8 cellular contexts compared by ENCODE assay signal in the genomic region with DNA sequence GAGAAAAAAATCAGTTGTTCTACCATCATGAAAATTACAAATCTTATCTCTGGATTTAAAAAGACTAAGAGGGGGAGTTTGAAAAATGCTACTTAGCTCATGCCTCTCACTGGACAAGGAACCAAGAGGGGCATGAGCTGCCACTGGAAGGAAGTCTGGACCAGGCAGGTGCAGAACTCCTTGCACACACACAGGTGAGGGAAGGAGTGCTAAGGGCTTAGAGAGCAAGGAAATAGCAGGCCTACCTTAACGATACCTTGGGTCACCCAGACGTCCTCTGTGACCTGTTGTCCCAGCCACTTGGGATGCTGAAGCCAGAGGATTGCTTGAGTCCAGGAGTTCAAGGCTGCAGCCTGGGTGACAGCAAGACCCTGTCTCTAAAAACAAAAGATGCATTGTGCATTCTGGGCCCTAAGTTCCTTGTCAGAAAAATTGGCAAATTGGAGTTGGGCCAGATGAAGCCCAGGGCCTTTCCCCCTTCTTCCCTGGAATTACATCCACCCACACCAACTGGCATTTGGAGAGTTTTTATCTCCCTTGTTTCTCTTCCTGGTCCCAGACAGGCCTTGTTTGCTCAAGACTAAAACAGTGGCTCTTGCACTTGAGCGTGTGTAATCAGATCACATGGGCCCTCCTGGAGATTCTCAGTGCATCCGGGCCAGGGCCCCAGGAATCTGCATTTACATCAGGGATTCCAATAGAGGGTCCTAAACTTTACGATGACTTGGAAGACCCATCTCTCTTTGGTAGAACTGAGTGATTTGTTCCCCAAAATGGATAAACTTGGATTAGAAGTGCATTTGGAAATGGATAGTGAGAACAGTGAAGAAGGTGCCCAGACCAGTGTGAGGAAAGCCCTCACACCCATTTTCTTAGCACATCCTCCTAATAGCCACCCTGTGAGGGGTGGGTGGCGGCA. TPM values are rescaled to one million over a fixed set of nuclear protein-coding genes. Genes with fewer than 3 reads are reported as not detected.
A peak's percentile ranks its signal among the peaks of the same experiment; 100 is the strongest.
DNase-seq lines count a peak whose midpoint lies in the region; ATAC-seq and TF ChIP-seq lines count a peak whose summit lies in the region.

No MANE protein-coding gene starts in this region.

- no peak for ATAC-seq in heart right ventricle
- ATAC-seq in T-helper 17 cell = no peak
- ATAC-seq in psoas muscle = no peak
- ATAC-seq in GM21717 (IDR thresholded peaks at IDR 0.05; ENCODE audit: unreplicated experiment) = no peak
- no peak for ATAC-seq in GM21576 (IDR thresholded peaks at IDR 0.05; ENCODE audit: unreplicated experiment)

- TF ChIP-seq CTCF in heart right ventricle (IDR thresholded peaks at IDR 0.05) (no peak), esophagus muscularis mucosa (IDR thresholded peaks at IDR 0.05) (no peak), psoas muscle (IDR thresholded peaks at IDR 0.05) (no peak)

- H3K4me3 ChIP-seq in heart right ventricle (peak overlapping the region; percentile 55 to 96 (median 82)), esophagus muscularis mucosa (peak overlapping the region; percentile 65 to 95 (median 86)), psoas muscle (peak overlapping the region; percentile 89)

- H3K27ac ChIP-seq in heart right ventricle (peak overlapping the region; percentile 93 to 100 (median 98)), esophagus muscularis mucosa (replicated peaks in 1 of 4) (peak overlapping the region; percentile 98 to 100 (median 99)), psoas muscle (peak overlapping the region; percentile 98)

- H3K27ac Mint-ChIP-seq in T-helper 17 cell = peak overlapping the region; percentile 97

- H3K4me1 Mint-ChIP-seq in T-helper 17 cell = peaks cover 49% of the 10 kb centered on the region

- no peaks in the 10 kb centered on the region for H3K27me3 Mint-ChIP-seq in T-helper 17 cell

- H3K4me3 Mint-ChIP-seq in T-helper 17 cell = peak overlapping the region; percentile 98

- DNase-seq in heart right ventricle (no peak), cardiac septum (ENCODE audit: low spot score) (no peak), T-helper 17 cell (no peak), esophagus muscularis mucosa (ENCODE audit: extremely low spot score) (no peak), psoas muscle (peak in 1 of 2 donors; percentile 47), AML-193 (lab: John Stamatoyannopoulos, UW) (no peak)

- TF ChIP-seq POLR2A in esophagus muscularis mucosa (IDR thresholded peaks at IDR 0.05; ENCODE audit: low read depth) = no peak

- intact Hi-C loops in heart right ventricle (cut with DNase I) (loop anchor here in 5 of 10 donors (1.0 to 5.0 kb wide), 4 partner anchors 21 to 51 kb away; no protein-coding TSS in a partner anchor), cardiac septum (cut with DNase I) (no loop called here), esophagus muscularis mucosa (cut with DNase I) (no loop called here), psoas muscle (cut with DNase I) (loop anchor here (5.0 kb wide), 2 partner anchors 41 to 49 kb away; no protein-coding TSS in a partner anchor)

- peaks cover 0 to 46% (median 39%) of the 10 kb centered on the region in 9 donors for H3K4me1 ChIP-seq in heart right ventricle
- H3K4me1 ChIP-seq in esophagus muscularis mucosa = peaks cover 25 to 43% (median 38%) of the 10 kb centered on the region in 4 donors
- H3K4me1 ChIP-seq in psoas muscle = peaks cover 27% of the 10 kb centered on the region

- peaks cover 0 to 24% (median 11%) of the 10 kb centered on the region in 9 donors for H3K36me3 ChIP-seq in heart right ventricle
- H3K36me3 ChIP-seq in esophagus muscularis mucosa = peaks cover 13 to 27% (median 18%) of the 10 kb centered on the region in 4 donors
- H3K36me3 ChIP-seq in psoas muscle (ENCODE audit: insufficient read depth in 1 of 2, low read depth in 1 of 2) = no peaks in the 10 kb centered on the region

- H3K27me3 ChIP-seq in heart right ventricle = no peaks in the 10 kb centered on the region
- H3K27me3 ChIP-seq in esophagus muscularis mucosa = no peaks in the 10 kb centered on the region
- no peaks in the 10 kb centered on the region for H3K27me3 ChIP-seq in psoas muscle (ENCODE audit: insufficient read depth in 3 of 3, low read length in 2 of 3)

- TF ChIP-seq EP300 in esophagus muscularis mucosa (IDR thresholded peaks at IDR 0.05) = no peak

- no peaks in the 10 kb centered on the region for H3K9me3 ChIP-seq in heart right ventricle
- no peaks in the 10 kb centered on the region for H3K9me3 ChIP-seq in T-helper 17 cell (ENCODE audit: control insufficient read depth, low read length, poor library complexity, severe bottlenecking)
- H3K9me3 ChIP-seq in esophagus muscularis mucosa = no peaks in the 10 kb centered on the region
- H3K9me3 ChIP-seq in psoas muscle = no peaks in the 10 kb centered on the region

- 61 to 66% methylated on average over 6 of the region's 6 CpGs for WGBS in heart right ventricle, 2 donors
- 76% methylated on average over 6 of the region's 6 CpGs for WGBS in esophagus muscularis mucosa
- 48 to 73% (median 48%) methylated on average over 6 of the region's 6 CpGs for WGBS in psoas muscle, 3 donors

- peaks cover 12% of the 10 kb centered on the region for H3K36me3 Mint-ChIP-seq in T-helper 17 cell (ENCODE audit: low read depth)

RNA-seq across cellular contexts. Expression of gene DDIT4, which starts 3.0 kb away (rescaled TPM):
- 100 to 1,000 TPM in 1 of 10 donors, 10 to 100 TPM in 9; 13.6 to 102 (median 30.2) TPM for total RNA-seq in heart right ventricle
- 100 to 1,000 TPM in 1 of 2 donors, 10 to 100 TPM in 1; 64.7 to 135 TPM for polyA plus RNA-seq in heart right ventricle
- total RNA-seq in cardiac septum = 22.6 TPM
- 100 to 1,000 TPM; 186 to 300 TPM for total RNA-seq in T-helper 17 cell
- 100 to 1,000 TPM in 3 of 4 donors, 10 to 100 TPM in 1; 77.4 to 247 (median 146) TPM for total RNA-seq in esophagus muscularis mucosa
- 100 to 1,000 TPM in 1 of 4 donors, 10 to 100 TPM in 3; 16.1 to 220 (median 65.4) TPM for total RNA-seq in psoas muscle
- 100 to 1,000 TPM; 114 to 744 (median 487) TPM for polyA plus RNA-seq in psoas muscle

Comparison
In these comparisons a context has a peak if more than half of its experiments do, and no peak if none do; other contexts are left out.
1. intact Hi-C loops: an anchor here in psoas muscle (5.0 kb wide); none called in cardiac septum and esophagus muscularis mucosa.